ENCODE assay signal across 1 cellular context in the genomic region with DNA sequence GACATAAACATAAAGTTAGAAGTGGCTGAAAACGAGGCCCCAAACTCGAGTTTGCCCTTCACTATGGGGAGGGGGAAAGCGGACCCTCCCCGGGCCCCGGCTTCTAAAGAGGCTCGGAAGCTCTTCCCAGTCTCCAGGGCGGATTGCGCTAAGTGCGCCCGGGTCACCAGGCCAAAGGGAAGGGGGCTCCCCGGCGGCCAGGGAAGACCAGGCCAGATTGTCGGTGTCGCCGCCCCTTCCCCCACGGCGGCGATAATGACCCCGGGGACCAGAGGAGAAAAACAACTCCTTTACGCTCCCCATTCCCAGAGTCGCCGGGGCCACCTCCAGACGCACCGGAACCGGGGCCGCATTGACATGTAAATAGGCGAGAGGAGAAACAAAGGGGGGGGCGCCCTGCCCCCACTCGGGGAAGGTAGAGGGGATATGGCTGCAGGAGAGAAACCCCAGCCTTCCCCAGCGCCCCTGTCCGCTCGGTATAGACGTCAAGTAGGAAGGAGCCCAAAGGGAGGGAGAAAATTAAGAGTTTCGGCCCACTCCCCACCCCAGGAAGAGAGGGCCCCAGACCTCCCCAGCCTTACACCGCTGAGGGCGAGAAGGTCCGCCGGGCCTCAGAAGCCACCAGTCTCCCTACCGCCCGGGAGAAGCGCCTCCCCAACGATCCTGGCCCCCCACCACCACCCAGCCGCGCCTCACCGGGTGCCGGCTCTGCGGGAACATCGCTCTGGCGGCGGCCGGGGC.
TF ChIP-seq lines count a peak whose summit lies in the region.

No MANE protein-coding gene starts in this region.

TF ChIP-seq in HepG2, 621 proteins besides CTCF, POLR2A, EP300 and RAD21 (continued from another document):
- TF ChIP-seq, protein P1, sequence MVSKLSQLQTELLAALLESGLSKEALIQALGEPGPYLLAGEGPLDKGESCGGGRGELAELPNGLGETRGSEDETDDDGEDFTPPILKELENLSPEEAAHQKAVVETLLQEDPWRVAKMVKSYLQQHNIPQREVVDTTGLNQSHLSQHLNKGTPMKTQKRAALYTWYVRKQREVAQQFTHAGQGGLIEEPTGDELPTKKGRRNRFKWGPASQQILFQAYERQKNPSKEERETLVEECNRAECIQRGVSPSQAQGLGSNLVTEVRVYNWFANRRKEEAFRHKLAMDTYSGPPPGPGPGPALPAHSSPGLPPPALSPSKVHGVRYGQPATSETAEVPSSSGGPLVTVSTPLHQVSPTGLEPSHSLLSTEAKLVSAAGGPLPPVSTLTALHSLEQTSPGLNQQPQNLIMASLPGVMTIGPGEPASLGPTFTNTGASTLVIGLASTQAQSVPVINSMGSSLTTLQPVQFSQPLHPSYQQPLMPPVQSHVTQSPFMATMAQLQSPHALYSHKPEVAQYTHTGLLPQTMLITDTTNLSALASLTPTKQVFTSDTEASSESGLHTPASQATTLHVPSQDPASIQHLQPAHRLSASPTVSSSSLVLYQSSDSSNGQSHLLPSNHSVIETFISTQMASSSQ (IDR thresholded peaks at IDR 0.05; ENCODE audit: low read depth): no peak
- TF ChIP-seq, protein P1 (CRISPR knock-in tag; IDR thresholded peaks at IDR 0.05; ENCODE audit: borderline replicate concordance): no peak
- TF ChIP-seq ISL2 (CRISPR knock-in tag; IDR thresholded peaks at IDR 0.05) (0 out of 2 replicates have a peak, but pooled peaks have one; percentile 25), MYC (CRISPR knock-in tag; IDR thresholded peaks at IDR 0.05; ENCODE audit: borderline replicate concordance) (peak; percentile 47; the same call in 1 of the 2 replicates), ZNF281 (CRISPR knock-in tag; IDR thresholded peaks at IDR 0.05; ENCODE audit: borderline replicate concordance) (peak; percentile 68; the same call in 1 of the 2 replicates)
